8 cellular contexts compared by ENCODE assay signal in genomic region chr1:200888349-200888838, GRCh38. TPM values are rescaled to one million over a fixed set of nuclear protein-coding genes. Genes with fewer than 3 reads are reported as not detected.
DNase-seq lines count a peak whose midpoint lies in the region; ATAC-seq and TF ChIP-seq lines count a peak whose summit lies in the region.

No MANE protein-coding gene starts in this region.

- H3K4me3 ChIP-seq in neutrophil (ENCODE audit: low read depth in 1 of 2, low read length in 1 of 2) (peak overlapping the region in 1 of 2 experiments; percentile 28), H7 (ENCODE audit: insufficient read depth, low read depth, low read length) (no peak overlapping the region)

- DNase-seq in NAMALWA (ENCODE audit: low spot score) (peak; percentile 56), activated T-cell treated with anti-CD3 and anti-CD28 coated beads for 48 hours (ENCODE audit: low read depth) (peak; percentile 56), NCI-H524 treated with DMSO at 0.1 percent for 48 hours (lab: John Stamatoyannopoulos, UW) (no peak), H7 (no peak), NCI-H1048 (lab: John Stamatoyannopoulos, UW) (no peak)

- H3K27me3 ChIP-seq in neutrophil (no peaks in the 10 kb centered on the region), H7 (ENCODE audit: control insufficient read depth, insufficient read depth, low read length) (0 out of 2 replicates have a peak, but pooled peaks cover 1% of the 10 kb centered on the region)

- peak overlapping the region; percentile 65 for H3K27ac ChIP-seq in neutrophil

- peak; percentile 88 for ATAC-seq in GM18499 (IDR thresholded peaks at IDR 0.05; ENCODE audit: insufficient read depth, unreplicated experiment)
- peak; percentile 89 for ATAC-seq in HG02588 (IDR thresholded peaks at IDR 0.05; ENCODE audit: unreplicated experiment)

- no peaks in the 10 kb centered on the region for H3K36me3 ChIP-seq in neutrophil
- no peaks in the 10 kb centered on the region for H3K36me3 ChIP-seq in H7 (replicated peaks; ENCODE audit: control insufficient read depth, insufficient read depth, low read length)

- H3K4me1 ChIP-seq in neutrophil (ENCODE audit: control insufficient read depth in 1 of 2, insufficient read depth in 1 of 2, low read depth in 1 of 2, low read length in 1 of 2) = peaks cover 38 to 45% of the 10 kb centered on the region in 2 experiments

- no peaks in the 10 kb centered on the region for H3K9me3 ChIP-seq in neutrophil

- TF ChIP-seq CTCF in neutrophil (IDR thresholded peaks at IDR 0.05) = no peak

RNA-seq across cellular contexts. Expression of gene INAVA, which starts 6.3 kb away (rescaled TPM):
- total RNA-seq in H7 (2014; rRNA removed; shearing (Covaris generic)) = 44.5 and 53.8 TPM in 2 replicates

RNA-seq across cellular contexts. Expression of gene GPR25, which starts 15.6 kb away (rescaled TPM):
- not detected in 2 replicates for total RNA-seq in H7 (2014; rRNA removed; shearing (Covaris generic))

Comparison
In these comparisons a context has a peak if more than half of its experiments do, and no peak if none do; other contexts are left out.
1. DNase-seq: peak in NAMALWA (single experiment) and activated T-cell treated with anti-CD3 and anti-CD28 coated beads for 48 hours (single experiment); none in NCI-H524 treated with DMSO at 0.1 percent for 48 hours (single experiment), H7 (single experiment) and NCI-H1048 (single experiment).